ENCODE assay signal across 8 cellular contexts in the genomic region with DNA sequence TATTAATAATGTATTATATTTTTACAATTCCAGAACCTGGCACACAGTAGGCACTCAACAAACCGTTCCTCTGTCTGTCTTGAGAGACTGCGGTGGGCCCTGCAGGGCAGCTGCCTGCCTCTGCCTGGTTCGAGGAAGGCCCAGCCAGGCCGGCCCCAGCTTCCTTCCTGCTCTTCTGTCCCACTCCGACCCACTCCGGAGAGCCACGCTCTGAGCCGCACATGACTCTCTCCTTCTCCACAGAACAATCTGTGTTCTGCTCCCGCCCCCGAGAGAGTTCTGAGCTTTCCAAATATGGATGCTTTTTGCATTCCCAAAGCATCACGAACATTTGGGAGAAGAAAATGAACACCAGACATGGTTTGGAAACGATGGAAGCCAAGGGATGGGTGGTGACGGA. TPM values are rescaled to one million over a fixed set of nuclear protein-coding genes. Genes with fewer than 3 reads are reported as not detected.
DNase-seq lines count a peak whose midpoint lies in the region; ATAC-seq and TF ChIP-seq lines count a peak whose summit lies in the region.

No MANE protein-coding gene starts in this region.

- peak overlapping the region; percentile 46 for H3K9ac ChIP-seq in ES-I3 (ENCODE audit: low read depth, low read length)
- peak overlapping the region; percentile 72; the same call in 1 of the 2 replicates for H3K9ac ChIP-seq in MM.1S (ENCODE audit: low read length)

- H3K27me3 ChIP-seq in MM.1S (replicated peaks; ENCODE audit: insufficient read depth, low read length): no peaks in the 10 kb centered on the region
- no peaks in the 10 kb centered on the region for H3K27me3 ChIP-seq in lower lobe of right lung (ENCODE audit: low read depth)

- no peaks in the 10 kb centered on the region for H3K9me2 ChIP-seq in MM.1S (replicated peaks; ENCODE audit: insufficient read depth, low read length)

- peaks cover 3% of the 10 kb centered on the region; the same call in 1 of the 2 replicates for H3K9me3 ChIP-seq in ES-I3 (ENCODE audit: control insufficient read depth, insufficient read depth, low read length)
- H3K9me3 ChIP-seq in MM.1S (replicated peaks; ENCODE audit: insufficient read depth, low read length): no peaks in the 10 kb centered on the region
- H3K9me3 ChIP-seq in lower lobe of right lung: peaks cover under 1% of the 10 kb centered on the region

- H3K4me2 ChIP-seq in MM.1S (ENCODE audit: low read depth, low read length): peak overlapping the region; percentile 90

- no peaks in the 10 kb centered on the region for H3K36me3 ChIP-seq in ES-I3 (ENCODE audit: insufficient read depth, low read length)
- no peaks in the 10 kb centered on the region for H3K36me3 ChIP-seq in MM.1S (replicated peaks; ENCODE audit: insufficient read depth, low read length)
- no peaks in the 10 kb centered on the region for H3K36me3 ChIP-seq in lower lobe of right lung

- DNase-seq in MM.1S (no peak), cerebellar cortex (ENCODE audit: low spot score) (peak; percentile 46), lower lobe of right lung (peak; percentile 69), epidermal melanocyte (ENCODE audit: insufficient read length, low spot score) (no peak), germinal center (ENCODE audit: low spot score) (no peak)

- TF ChIP-seq CTCF in MM.1S (IDR thresholded peaks at IDR 0.05; ENCODE audit: low read length): no peak
- no peak for TF ChIP-seq CTCF in lower lobe of right lung (IDR thresholded peaks at IDR 0.05)

- no peaks in the 10 kb centered on the region for H3F3A ChIP-seq in MM.1S (ENCODE audit: insufficient read depth, low read length)

- intact Hi-C loops in lower lobe of right lung (cut with DNase I): no loop called here

- H3K4me3 ChIP-seq in MM.1S (ENCODE audit: low read length) (peak overlapping the region; percentile 43; the same call in 1 of the 2 replicates), lower lobe of right lung (peak overlapping the region; percentile 59)

- no peaks in the 10 kb centered on the region for H3K79me2 ChIP-seq in MM.1S (ENCODE audit: low read length)

- H3K27ac ChIP-seq in MM.1S (ENCODE audit: low read length) (peak overlapping the region; percentile 54; the same call in 1 of the 2 replicates), lower lobe of right lung (peak overlapping the region; percentile 89), temporal lobe (ENCODE audit: low read depth, low read length) (peak overlapping the region; percentile 94)

- H2AFZ ChIP-seq in MM.1S (ENCODE audit: low read length): peak overlapping the region; percentile 84; the same call in 1 of the 2 replicates

- ATAC-seq in lower lobe of right lung: peak; percentile 60 to 69
- ATAC-seq in GM21786 (IDR thresholded peaks at IDR 0.05; ENCODE audit: unreplicated experiment): no peak

- no peaks in the 10 kb centered on the region for H4K20me1 ChIP-seq in MM.1S (ENCODE audit: insufficient read depth, low read length)

- peaks cover 8% of the 10 kb centered on the region for H3K4me1 ChIP-seq in ES-I3 (ENCODE audit: insufficient read depth, low read length)
- H3K4me1 ChIP-seq in MM.1S (ENCODE audit: low read length): 0 out of 2 replicates have a peak, but pooled peaks cover 2% of the 10 kb centered on the region
- peaks cover 13% of the 10 kb centered on the region for H3K4me1 ChIP-seq in lower lobe of right lung

RNA-seq across cellular contexts. Expression of gene TTC7B, which starts 57.3 kb away (rescaled TPM):
- total RNA-seq in lower lobe of right lung: 54.1 TPM
- total RNA-seq in temporal lobe: 11.6 TPM

Comparison
In these comparisons a context has a peak if more than half of its experiments do, and no peak if none do; other contexts are left out.
1. DNase-seq: peak in cerebellar cortex (single experiment) and lower lobe of right lung (single experiment); none in MM.1S (single experiment), epidermal melanocyte (single experiment) and germinal center (single experiment).
2. Peak in every context shown above with its lines, with median percentiles within 50 percentile points of each other: H3K27ac ChIP-seq.